9 cellular contexts compared by ENCODE assay signal in genomic region chr9:131397100-131397790, GRCh38. TPM values are rescaled to one million over a fixed set of nuclear protein-coding genes. Genes with fewer than 3 reads are reported as not detected.
DNase-seq lines count a peak whose midpoint lies in the region; ATAC-seq and TF ChIP-seq lines count a peak whose summit lies in the region.
"Had no signal": no experiment of that assay in that cellular context is flagged by ENCODE, and none has a peak within 500 bp of the region (broad histone marks: within the 10 kb centered on the region; RNA-seq: fewer than 3 reads in every experiment).

No MANE protein-coding gene starts in this region.

- H3K9me3 Mint-ChIP-seq in CD4-positive, alpha-beta T cell: no peaks in the 10 kb centered on the region
- no peaks in the 10 kb centered on the region for H3K9me3 Mint-ChIP-seq in natural killer cell

- peak overlapping the region; percentile 95 for H3K4me3 Mint-ChIP-seq in CD4-positive, alpha-beta T cell
- H3K4me3 Mint-ChIP-seq in natural killer cell: peak overlapping the region; percentile 81

- peak overlapping the region; percentile 17 for H3K4me3 ChIP-seq in choroid plexus epithelial cell (ENCODE audit: low read depth, low read length)

- H3K27ac Mint-ChIP-seq in CD4-positive, alpha-beta T cell: peak overlapping the region; percentile 96
- H3K27ac Mint-ChIP-seq in natural killer cell: peak overlapping the region; percentile 92 to 93

- no peak for TF ChIP-seq CTCF in CD4-positive, alpha-beta T cell (IDR thresholded peaks at IDR 0.05)
- TF ChIP-seq CTCF in choroid plexus epithelial cell (conservative IDR thresholded peaks at IDR 0.05; ENCODE audit: low read depth, low read length) (no peak), natural killer cell (IDR thresholded peaks at IDR 0.05) (no peak)

- peaks cover 27% of the 10 kb centered on the region for H3K36me3 Mint-ChIP-seq in CD4-positive, alpha-beta T cell (ENCODE audit: low read depth)
- no peaks in the 10 kb centered on the region for H3K36me3 Mint-ChIP-seq in natural killer cell

- peak overlapping the region; percentile 65 for H3K27ac ChIP-seq in CD4-positive, alpha-beta T cell (ENCODE audit: low read depth, low read length)

- intact Hi-C loops in CD4-positive, alpha-beta T cell (cut with DNase I, micrococcal nuclease): loop anchor here (2.0 to 5.0 kb wide), 4 partner anchors 14 to 125 kb away; partner anchors contain the start of gene FAM78A (in 1 of the 2)
- intact Hi-C loops in natural killer cell (cut with micrococcal nuclease): loop anchor here (5.0 kb wide), 1 partner anchor 145 kb away; no protein-coding TSS in a partner anchor

- no peak for DNase-seq in CD4-positive, alpha-beta T cell
- DNase-seq in MV-4-11 (lab: John Stamatoyannopoulos, UW) (peak; percentile 76), choroid plexus epithelial cell (ENCODE audit: low read depth) (peak; percentile 22), natural killer cell (no peak), activated gamma-delta T cell treated with Interleukin-2 at 50 U/mL for 16 hours (no peak), AG08396 (ENCODE audit: low spot score) (no peak), NCI-H2171 treated with DMSO at 0.1 percent for 48 hours (lab: John Stamatoyannopoulos, UW) (no peak)
- DNase-seq: pancreas had no signal

- H3K9me3 ChIP-seq in CD4-positive, alpha-beta T cell (ENCODE audit: control insufficient read depth, low read length): no peaks in the 10 kb centered on the region
- H3K9me3 ChIP-seq: pancreas had no signal

- CTCF ChIA-PET in CD4-positive, alpha-beta T cell (lab: Charles Lee): interaction anchor here (2.8 kb wide), 1 partner anchor 10 kb away, joined by 20 read pairs; no protein-coding TSS in a partner anchor

- POLR2A ChIA-PET in CD4-positive, alpha-beta T cell (lab: Charles Lee): interaction anchor here (1.1 to 5.7 kb wide), 14 partner anchors 10 to 347 kb away, joined by 4 to 83 read pairs (median 7); partner anchors contain the start of gene POMT1

- no peak for ATAC-seq in CD4-positive, alpha-beta T cell (ENCODE audit: poor library complexity)
- ATAC-seq in natural killer cell (no peak), GM21528 (IDR thresholded peaks at IDR 0.05; ENCODE audit: low FRiP score, unreplicated experiment) (no peak)

- no peaks in the 10 kb centered on the region for H3K27me3 ChIP-seq in CD4-positive, alpha-beta T cell (ENCODE audit: control insufficient read depth, insufficient read depth, low read length)
- H3K27me3 ChIP-seq: pancreas had no signal

- peaks cover 75% of the 10 kb centered on the region for H3K4me1 Mint-ChIP-seq in CD4-positive, alpha-beta T cell (ENCODE audit: low read depth)
- peaks cover 62 to 74% of the 10 kb centered on the region in 2 donors for H3K4me1 Mint-ChIP-seq in natural killer cell

- H3K27me3 Mint-ChIP-seq in CD4-positive, alpha-beta T cell: no peaks in the 10 kb centered on the region
- no peaks in the 10 kb centered on the region for H3K27me3 Mint-ChIP-seq in natural killer cell (ENCODE audit: low read depth in 2 of 2)

RNA-seq across cellular contexts. Expression of gene PRRC2B, which starts 3.4 kb away (rescaled TPM):
- 100 to 1,000 TPM; 256 to 268 TPM for total RNA-seq in CD4-positive, alpha-beta T cell
- 100 to 1,000 TPM; 249 to 275 (median 274) TPM for total RNA-seq in natural killer cell

Comparison
In these comparisons a context has a peak if more than half of its experiments do, and no peak if none do; other contexts are left out.
1. DNase-seq: peak in MV-4-11 (single experiment) and choroid plexus epithelial cell (single experiment); none in CD4-positive, alpha-beta T cell (0 of 10), natural killer cell (single experiment), activated gamma-delta T cell treated with Interleukin-2 at 50 U/mL for 16 hours (single experiment), AG08396 (single experiment) and NCI-H2171 treated with DMSO at 0.1 percent for 48 hours (single experiment).